Comparison of ENCODE assay signal across 6 cellular contexts in the genomic region with DNA sequence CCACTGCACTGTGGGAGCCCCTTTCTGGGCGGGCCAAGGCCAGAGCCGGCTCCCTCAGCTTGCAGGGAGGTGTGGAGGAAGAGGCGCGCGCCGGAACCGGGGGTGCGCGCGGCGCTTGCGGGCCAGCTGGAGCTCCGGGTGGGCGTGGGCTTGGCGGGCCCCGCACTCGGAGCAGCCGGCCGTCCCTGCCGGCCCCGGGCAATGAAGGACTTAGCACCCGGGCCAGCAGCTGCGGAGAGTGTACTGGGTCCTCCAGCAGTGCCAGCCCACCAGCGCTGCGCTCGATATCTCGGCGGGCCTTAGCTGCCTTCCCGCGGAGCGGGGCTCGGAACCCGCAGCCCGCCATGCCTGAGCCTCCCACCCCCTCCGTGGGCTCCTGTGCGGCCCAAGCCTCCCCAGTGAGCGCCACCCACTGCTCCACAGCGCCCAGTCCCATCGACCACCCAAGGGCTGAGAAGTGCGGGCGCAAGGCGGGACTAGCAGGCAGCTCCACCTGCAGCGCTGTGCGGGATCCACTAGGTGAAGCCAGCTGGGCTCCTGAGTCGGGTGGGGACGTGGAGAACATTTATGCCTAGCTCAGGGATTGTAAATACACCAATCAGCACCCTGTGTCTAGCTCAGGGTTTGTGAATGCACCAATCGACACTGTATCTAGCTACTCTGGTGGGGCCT. TPM values are rescaled to one million over a fixed set of nuclear protein-coding genes. Genes with fewer than 3 reads are reported as not detected.
"Had no signal": no experiment of that assay in that cellular context is flagged by ENCODE, and none has a peak within 500 bp of the region (broad histone marks: within the 10 kb centered on the region; RNA-seq: fewer than 3 reads in every experiment).

No MANE protein-coding gene starts in this region.

RNA-seq across cellular contexts. Expression of a gene that starts 24.2 kb away (rescaled TPM):
- total RNA-seq: M059J, NCI-H460, OCI-LY7, PC-9, RPMI7951, SJCRH30 had no signal

RNA-seq across cellular contexts. Expression of a gene that starts 43.2 kb away (rescaled TPM):
- total RNA-seq: OCI-LY7 had no signal
